Comparison of ENCODE assay signal across 1 cellular context in genomic region chr4:153564630-153565525, GRCh38.
TF ChIP-seq lines count a peak whose summit lies in the region.

No MANE protein-coding gene starts in this region.

TF ChIP-seq in HepG2, 621 proteins besides CTCF, POLR2A, EP300 and RAD21 (continued from another document and continues in another):
- TF ChIP-seq ZNF235 (CRISPR knock-in tag; IDR thresholded peaks at IDR 0.05; ENCODE audit: borderline replicate concordance) (no peak), ZNF256 (CRISPR knock-in tag; conservative IDR thresholded peaks at IDR 0.05) (no peak), GTF2F1 (IDR thresholded peaks at IDR 0.05; ENCODE audit: low read length) (no peak), TOE1 (CRISPR knock-in tag; IDR thresholded peaks at IDR 0.05) (no peak), KLF16 (CRISPR knock-in tag; IDR thresholded peaks at IDR 0.05) (peak in 1 of 2 experiments; percentile 82; a peak in 2 of 4 replicates), MED13 (CRISPR knock-in tag; IDR thresholded peaks at IDR 0.05) (no peak), THYN1 (CRISPR knock-in tag; IDR thresholded peaks at IDR 0.05; ENCODE audit: borderline replicate concordance, low read depth) (no peak), ZNF510 (CRISPR knock-in tag; IDR thresholded peaks at IDR 0.05; ENCODE audit: low read depth) (peak; percentile 27; the same call in 1 of the 2 replicates), IRF2 (CRISPR knock-in tag; IDR thresholded peaks at IDR 0.05) (peak; percentile 83; the same call in 1 of the 2 replicates), ZNF264 (CRISPR knock-in tag; IDR thresholded peaks at IDR 0.05) (peak; percentile 75), PAWR (CRISPR knock-in tag; IDR thresholded peaks at IDR 0.05; ENCODE audit: borderline replicate concordance) (no peak), HOXA7 (CRISPR knock-in tag; IDR thresholded peaks at IDR 0.05) (no peak), ZNF547 (CRISPR knock-in tag; IDR thresholded peaks at IDR 0.05) (no peak), TRAFD1 (CRISPR knock-in tag; IDR thresholded peaks at IDR 0.05; ENCODE audit: borderline replicate concordance) (no peak), ZNF205 (CRISPR knock-in tag; IDR thresholded peaks at IDR 0.05) (peak; percentile 42; the same call in 1 of the 2 replicates), ZNF616 (CRISPR knock-in tag; IDR thresholded peaks at IDR 0.05; ENCODE audit: low read depth) (no peak), TMF1 (CRISPR knock-in tag; IDR thresholded peaks at IDR 0.05; ENCODE audit: low read depth) (no peak), ZNF17 (CRISPR knock-in tag; IDR thresholded peaks at IDR 0.05) (no peak), SNAPC5 (CRISPR knock-in tag; IDR thresholded peaks at IDR 0.05; ENCODE audit: borderline replicate concordance) (no peak), ZNF558 (CRISPR knock-in tag; IDR thresholded peaks at IDR 0.05; ENCODE audit: borderline replicate concordance) (no peak), HDAC1 (CRISPR knock-in tag; IDR thresholded peaks at IDR 0.05) (peak; percentile 90), PCBP2 (optimal IDR thresholded peaks at IDR 0.05; ENCODE audit: low read depth, low read length, poor library complexity, severe bottlenecking) (no peak), DR1 (CRISPR knock-in tag; IDR thresholded peaks at IDR 0.05) (no peak), HNRNPK (IDR thresholded peaks at IDR 0.05; ENCODE audit: low read depth, low read length, poor library complexity, severe bottlenecking) (no peak), ZNF772 (CRISPR knock-in tag; IDR thresholded peaks at IDR 0.05) (no peak), ZNF180 (CRISPR knock-in tag; IDR thresholded peaks at IDR 0.05; ENCODE audit: borderline replicate concordance, low read depth) (no peak), ZNF543 (CRISPR knock-in tag; IDR thresholded peaks at IDR 0.05) (no peak), SMAD3 (CRISPR knock-in tag; IDR thresholded peaks at IDR 0.05) (peak; percentile 85; the same call in 1 of the 2 replicates), ZSCAN22 (CRISPR knock-in tag; IDR thresholded peaks at IDR 0.05) (no peak), ZNF276 (CRISPR knock-in tag; IDR thresholded peaks at IDR 0.05; ENCODE audit: low read depth) (no peak), ZMYM2 (CRISPR knock-in tag; IDR thresholded peaks at IDR 0.05) (0 out of 2 replicates have a peak, but pooled peaks have one; percentile 70), POLR2G (IDR thresholded peaks at IDR 0.05; ENCODE audit: low read depth, low read length) (peak; percentile 57; the same call in 1 of the 2 replicates), ARID4A (CRISPR knock-in tag; IDR thresholded peaks at IDR 0.05; ENCODE audit: borderline replicate concordance) (peak; percentile 74; the same call in 1 of the 2 replicates), ZMAT3 (CRISPR knock-in tag; conservative IDR thresholded peaks at IDR 0.05) (no peak), GZF1 (CRISPR knock-in tag; IDR thresholded peaks at IDR 0.05) (no peak), RBM39 (IDR thresholded peaks at IDR 0.05; ENCODE audit: low read depth, low read length, poor library complexity, severe bottlenecking) (no peak), ZNF350 (CRISPR knock-in tag; IDR thresholded peaks at IDR 0.05; ENCODE audit: borderline replicate concordance, low read depth) (no peak), NFE2 (CRISPR knock-in tag; IDR thresholded peaks at IDR 0.05) (no peak), MBNL3 (CRISPR knock-in tag; conservative IDR thresholded peaks at IDR 0.05) (no peak), ZNF589 (CRISPR knock-in tag; conservative IDR thresholded peaks at IDR 0.05) (no peak), ZNF329 (CRISPR knock-in tag; IDR thresholded peaks at IDR 0.05; ENCODE audit: low read depth) (no peak), BORCS8-MEF2B (CRISPR knock-in tag; IDR thresholded peaks at IDR 0.05) (0 out of 2 replicates have a peak, but pooled peaks have one; percentile 35), KDM5B (CRISPR knock-in tag; IDR thresholded peaks at IDR 0.05; ENCODE audit: borderline replicate concordance) (no peak), MED8 (CRISPR knock-in tag; IDR thresholded peaks at IDR 0.05; ENCODE audit: insufficient replicate concordance) (no peak), HDAC6 (IDR thresholded peaks at IDR 0.05; ENCODE audit: low read depth, low read length) (no peak), BHLHE40 (IDR thresholded peaks at IDR 0.05; ENCODE audit: low read length) (no peak), ZFP36 (IDR thresholded peaks at IDR 0.05; ENCODE audit: borderline replicate concordance, low read depth, low read length, partially characterized antibody) (no peak), SKI (IDR thresholded peaks at IDR 0.05; ENCODE audit: partially characterized antibody) (peak; percentile 48)
- TF ChIP-seq, protein P1, sequence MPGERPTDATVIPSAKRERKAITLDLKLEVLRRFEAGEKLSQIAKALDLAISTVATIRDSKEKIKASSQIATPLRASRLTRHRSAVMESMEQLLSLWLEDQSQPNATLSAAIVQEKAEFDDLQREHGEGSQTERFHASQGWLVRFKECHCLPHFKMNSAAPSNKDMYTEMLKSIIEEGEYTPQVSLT (CRISPR knock-in tag; IDR thresholded peaks at IDR 0.05; ENCODE audit: borderline replicate concordance, low read depth) = no peak
- TF ChIP-seq, protein P2, sequence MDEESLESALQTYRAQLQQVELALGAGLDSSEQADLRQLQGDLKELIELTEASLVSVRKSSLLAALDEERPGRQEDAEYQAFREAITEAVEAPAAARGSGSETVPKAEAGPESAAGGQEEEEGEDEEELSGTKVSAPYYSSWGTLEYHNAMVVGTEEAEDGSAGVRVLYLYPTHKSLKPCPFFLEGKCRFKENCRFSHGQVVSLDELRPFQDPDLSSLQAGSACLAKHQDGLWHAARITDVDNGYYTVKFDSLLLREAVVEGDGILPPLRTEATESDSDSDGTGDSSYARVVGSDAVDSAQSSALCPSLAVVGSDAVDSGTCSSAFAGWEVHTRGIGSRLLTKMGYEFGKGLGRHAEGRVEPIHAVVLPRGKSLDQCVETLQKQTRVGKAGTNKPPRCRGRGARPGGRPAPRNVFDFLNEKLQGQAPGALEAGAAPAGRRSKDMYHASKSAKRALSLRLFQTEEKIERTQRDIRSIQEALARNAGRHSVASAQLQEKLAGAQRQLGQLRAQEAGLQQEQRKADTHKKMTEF (CRISPR knock-in tag; IDR thresholded peaks at IDR 0.05) = peak; percentile 96
- TF ChIP-seq, protein P3, sequence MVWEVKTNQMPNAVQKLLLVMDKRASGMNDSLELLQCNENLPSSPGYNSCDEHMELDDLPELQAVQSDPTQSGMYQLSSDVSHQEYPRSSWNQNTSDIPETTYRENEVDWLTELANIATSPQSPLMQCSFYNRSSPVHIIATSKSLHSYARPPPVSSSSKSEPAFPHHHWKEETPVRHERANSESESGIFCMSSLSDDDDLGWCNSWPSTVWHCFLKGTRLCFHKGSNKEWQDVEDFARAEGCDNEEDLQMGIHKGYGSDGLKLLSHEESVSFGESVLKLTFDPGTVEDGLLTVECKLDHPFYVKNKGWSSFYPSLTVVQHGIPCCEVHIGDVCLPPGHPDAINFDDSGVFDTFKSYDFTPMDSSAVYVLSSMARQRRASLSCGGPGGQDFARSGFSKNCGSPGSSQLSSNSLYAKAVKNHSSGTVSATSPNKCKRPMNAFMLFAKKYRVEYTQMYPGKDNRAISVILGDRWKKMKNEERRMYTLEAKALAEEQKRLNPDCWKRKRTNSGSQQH (CRISPR knock-in tag; IDR thresholded peaks at IDR 0.05; ENCODE audit: low read depth) = peak; percentile 41; the same call in 1 of the 2 replicates
- TF ChIP-seq, protein P4, sequence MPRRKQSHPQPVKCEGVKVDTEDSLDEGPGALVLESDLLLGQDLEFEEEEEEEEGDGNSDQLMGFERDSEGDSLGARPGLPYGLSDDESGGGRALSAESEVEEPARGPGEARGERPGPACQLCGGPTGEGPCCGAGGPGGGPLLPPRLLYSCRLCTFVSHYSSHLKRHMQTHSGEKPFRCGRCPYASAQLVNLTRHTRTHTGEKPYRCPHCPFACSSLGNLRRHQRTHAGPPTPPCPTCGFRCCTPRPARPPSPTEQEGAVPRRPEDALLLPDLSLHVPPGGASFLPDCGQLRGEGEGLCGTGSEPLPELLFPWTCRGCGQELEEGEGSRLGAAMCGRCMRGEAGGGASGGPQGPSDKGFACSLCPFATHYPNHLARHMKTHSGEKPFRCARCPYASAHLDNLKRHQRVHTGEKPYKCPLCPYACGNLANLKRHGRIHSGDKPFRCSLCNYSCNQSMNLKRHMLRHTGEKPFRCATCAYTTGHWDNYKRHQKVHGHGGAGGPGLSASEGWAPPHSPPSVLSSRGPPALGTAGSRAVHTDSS (CRISPR knock-in tag; conservative IDR thresholded peaks at IDR 0.05) = no peak
- TF ChIP-seq, protein P5, sequence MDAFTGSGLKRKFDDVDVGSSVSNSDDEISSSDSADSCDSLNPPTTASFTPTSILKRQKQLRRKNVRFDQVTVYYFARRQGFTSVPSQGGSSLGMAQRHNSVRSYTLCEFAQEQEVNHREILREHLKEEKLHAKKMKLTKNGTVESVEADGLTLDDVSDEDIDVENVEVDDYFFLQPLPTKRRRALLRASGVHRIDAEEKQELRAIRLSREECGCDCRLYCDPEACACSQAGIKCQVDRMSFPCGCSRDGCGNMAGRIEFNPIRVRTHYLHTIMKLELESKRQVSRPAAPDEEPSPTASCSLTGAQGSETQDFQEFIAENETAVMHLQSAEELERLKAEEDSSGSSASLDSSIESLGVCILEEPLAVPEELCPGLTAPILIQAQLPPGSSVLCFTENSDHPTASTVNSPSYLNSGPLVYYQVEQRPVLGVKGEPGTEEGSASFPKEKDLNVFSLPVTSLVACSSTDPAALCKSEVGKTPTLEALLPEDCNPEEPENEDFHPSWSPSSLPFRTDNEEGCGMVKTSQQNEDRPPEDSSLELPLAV (CRISPR knock-in tag; conservative IDR thresholded peaks at IDR 0.05; ENCODE audit: low read depth) = no peak
- TF ChIP-seq, protein P6, sequence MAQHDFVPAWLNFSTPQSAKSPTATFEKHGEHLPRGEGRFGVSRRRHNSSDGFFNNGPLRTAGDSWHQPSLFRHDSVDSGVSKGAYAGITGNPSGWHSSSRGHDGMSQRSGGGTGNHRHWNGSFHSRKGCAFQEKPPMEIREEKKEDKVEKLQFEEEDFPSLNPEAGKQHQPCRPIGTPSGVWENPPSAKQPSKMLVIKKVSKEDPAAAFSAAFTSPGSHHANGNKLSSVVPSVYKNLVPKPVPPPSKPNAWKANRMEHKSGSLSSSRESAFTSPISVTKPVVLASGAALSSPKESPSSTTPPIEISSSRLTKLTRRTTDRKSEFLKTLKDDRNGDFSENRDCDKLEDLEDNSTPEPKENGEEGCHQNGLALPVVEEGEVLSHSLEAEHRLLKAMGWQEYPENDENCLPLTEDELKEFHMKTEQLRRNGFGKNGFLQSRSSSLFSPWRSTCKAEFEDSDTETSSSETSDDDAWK (CRISPR knock-in tag; IDR thresholded peaks at IDR 0.05) = no peak
